Comparison of ENCODE assay signal across 21 cellular contexts in genomic region chr16:31870809-31871208, GRCh38. TPM values are rescaled to one million over a fixed set of nuclear protein-coding genes. Genes with fewer than 3 reads are reported as not detected.
A peak's percentile ranks its signal among the peaks of the same experiment; 100 is the strongest.
DNase-seq lines count a peak whose midpoint lies in the region; ATAC-seq, FAIRE-seq and TF ChIP-seq lines count a peak whose summit lies in the region.
"Had no signal": no experiment of that assay in that cellular context is flagged by ENCODE, and none has a peak within 500 bp of the region (broad histone marks: within the 10 kb centered on the region; RNA-seq: fewer than 3 reads in every experiment).

No MANE protein-coding gene starts in this region.

- H3K36me3 Mint-ChIP-seq in T-helper 17 cell (ENCODE audit: low read depth) (no peaks in the 10 kb centered on the region), chondrocyte (ENCODE audit: low read depth) (no peaks in the 10 kb centered on the region)
- H3K36me3 Mint-ChIP-seq in stimulated activated memory B cell treated with anti-CD40 and anti-IgM and Interleukin-4, amounts not matched to agents 10 μg/mL and 1 μg/mL and 100 μg/mL, for 72 hours: peaks cover 12% of the 10 kb centered on the region
- H3K36me3 Mint-ChIP-seq: immature natural killer cell had no signal

- BruUV-seq in HepG2 (replicated peaks; lab: Mats Ljungman, UMichigan) (no TSS peak), GM12878 (replicated peaks; lab: Mats Ljungman, UMichigan) (no TSS peak)

- H3K9me3 Mint-ChIP-seq in stimulated activated memory B cell treated with anti-CD40 and anti-IgM and Interleukin-4, amounts not matched to agents 10 μg/mL and 1 μg/mL and 100 μg/mL, for 72 hours: no peaks in the 10 kb centered on the region
- no peaks in the 10 kb centered on the region for H3K9me3 Mint-ChIP-seq in chondrocyte (ENCODE audit: low read depth)
- H3K9me3 Mint-ChIP-seq: immature natural killer cell had no signal

- ATAC-seq in HepG2 (no peak), right lobe of liver (no peak), T-helper 17 cell (no peak), GM12878 (no peak), mucosa of descending colon (no peak)
- no peak for ATAC-seq in stimulated activated memory B cell treated with anti-CD40 and anti-IgM and Interleukin-4, amounts not matched to agents 10 μg/mL and 1 μg/mL and 100 μg/mL, for 72 hours
- ATAC-seq: GM23338, left ventricle myocardium superior had no signal

- RAD21 ChIA-PET in GM12878 (lab: Charles Lee; ENCODE audit: unreplicated experiment): interaction anchor here (2.9 kb wide), 1 partner anchor 411 kb away, joined by 20 read pairs; the partner anchor contains the start of gene ARMC5

- H2AFZ ChIP-seq in HepG2 (ENCODE audit: low read length) (no peak overlapping the region), GM12878 (ENCODE audit: control insufficient read depth, low read depth, low read length) (no peak overlapping the region)
- H2AFZ ChIP-seq: GM23338 had no signal

- 20% methylated on average over 2 of the region's 2 CpGs for WGBS in HepG2 (ENCODE audit: low lambda C conversion rate)
- 59% methylated on average over 2 of the region's 2 CpGs for WGBS in right lobe of liver (ENCODE audit: insufficient coverage, low coverage, low lambda C conversion rate, missing lambda C conversion rate)
- WGBS in GM12878 (ENCODE audit: insufficient coverage, insufficient replicate concordance, low lambda C conversion rate, missing lambda C conversion rate): 35% methylated on average over 2 of the region's 2 CpGs

- DNase-seq in HepG2 (ENCODE audit: low spot score): no peak
- DNase-seq in right lobe of liver: no peak
- no peak for DNase-seq in T-helper 17 cell
- no peak for DNase-seq in GM12878 (ENCODE audit: low read depth, low spot score)
- no peak for DNase-seq in mucosa of descending colon
- no peak for DNase-seq in chondrocyte (ENCODE audit: low spot score)
- DNase-seq in NCI-H226: no peak
- DNase-seq: activated gamma-delta T cell, COR-L47, EL, immature natural killer cell, Karpas-422, left ventricle myocardium superior, NCI-H1105 treated with DMSO at 0.1 percent for 48 hours, NCI-H2107, NCI-H69, SHP77, transverse colon had no signal

- H3K27me3 ChIP-seq in HepG2 (ENCODE audit: control insufficient read depth in 1 of 2, insufficient read depth in 2 of 2, low read length in 2 of 2) (peaks cover 0 to 19% of the 10 kb centered on the region in 2 experiments; a peak in 2 of 5 replicates), right lobe of liver (no peaks in the 10 kb centered on the region), GM12878 (replicated peaks in 1 of 2; ENCODE audit: control insufficient read depth in 2 of 2, insufficient read depth in 2 of 2, low read length in 1 of 2) (no peaks in the 10 kb centered on the region)
- H3K27me3 ChIP-seq: transverse colon had no signal

- FAIRE-seq in HepG2 (lab: Jason Lieb, UNC) (no peak), GM12878 (lab: Jason Lieb, UNC) (no peak)
- FAIRE-seq: colon had no signal

- H3K36me3 ChIP-seq in HepG2 (replicated peaks in 1 of 2; ENCODE audit: control insufficient read depth in 1 of 2, insufficient read depth in 2 of 2, low read length in 2 of 2) (no peaks in the 10 kb centered on the region), right lobe of liver (no peaks in the 10 kb centered on the region), GM12878 (ENCODE audit: control insufficient read depth in 2 of 2, insufficient read depth in 2 of 2, low read length in 1 of 2) (no peaks in the 10 kb centered on the region), mucosa of descending colon (ENCODE audit: low read depth) (no peaks in the 10 kb centered on the region)
- H3K36me3 ChIP-seq: transverse colon had no signal

- no peak overlapping the region for H3K27ac ChIP-seq in HepG2 (ENCODE audit: extremely low read length, insufficient read depth, low read length)
- H3K27ac ChIP-seq in right lobe of liver: peak overlapping the region in 1 of 3 donors; percentile 58
- no peak overlapping the region for H3K27ac ChIP-seq in GM12878 (ENCODE audit: control insufficient read depth, insufficient read depth)

- in situ Hi-C loops in HepG2 (cut with HindIII; ENCODE audit: extremely low pct_ligation_motif_present, low pct_unique_long_range_greater_than_20kb): loop anchor here (10.0 to 25.0 kb wide), 3 partner anchors 416 to 876 kb away; partner anchors contain the start of genes ARMC5, PYCARD, PYDC1 and TRIM72
- in situ Hi-C loops in GM12878 (cut with MboI): loop anchor here (5.0 to 10.0 kb wide), 8 partner anchors 64 to 916 kb away; partner anchors contain the start of genes ITGAX, KAT8, PYCARD and SETD1A

- H3K27ac Mint-ChIP-seq in T-helper 17 cell: peak overlapping the region; percentile 96
- H3K27ac Mint-ChIP-seq in stimulated activated memory B cell treated with anti-CD40 and anti-IgM and Interleukin-4, amounts not matched to agents 10 μg/mL and 1 μg/mL and 100 μg/mL, for 72 hours: peak overlapping the region; percentile 23
- H3K27ac Mint-ChIP-seq in chondrocyte (ENCODE audit: unreplicated experiment): no peak overlapping the region
- H3K27ac Mint-ChIP-seq: GM23338 had no signal

- POLR2A ChIA-PET in HepG2 (lab: Yijun Ruan, JAX): interaction anchor here (0.7 kb wide), 1 partner anchor 415 kb away, joined by 3 read pairs; no protein-coding TSS in a partner anchor
- POLR2A ChIA-PET in GM12878 (lab: Charles Lee): interaction anchor here (0.7 to 1.0 kb wide), 2 partner anchors 411 to 658 kb away, joined by 3 read pairs; no protein-coding TSS in a partner anchor

- no peaks in the 10 kb centered on the region for H3K9me3 ChIP-seq in HepG2 (ENCODE audit: low read length)
- H3K9me3 ChIP-seq in right lobe of liver: no peaks in the 10 kb centered on the region
- peaks cover 6% of the 10 kb centered on the region for H3K9me3 ChIP-seq in T-helper 17 cell (ENCODE audit: control insufficient read depth, low read length, poor library complexity, severe bottlenecking)
- H3K9me3 ChIP-seq in GM12878 (replicated peaks; ENCODE audit: control insufficient read depth, insufficient read depth, low read length): no peaks in the 10 kb centered on the region; the same call in 2 of the 3 replicates
- no peaks in the 10 kb centered on the region for H3K9me3 ChIP-seq in mucosa of descending colon
- H3K9me3 ChIP-seq: transverse colon had no signal

- SMC1A ChIA-PET in GM12878 (lab: Charles Lee; ENCODE audit: uncharacterized antibody, unreplicated experiment): no interaction called here

- no peak for TF ChIP-seq CTCF in HepG2 (CRISPR knock-in tag; IDR thresholded peaks at IDR 0.05)
- no peak for TF ChIP-seq CTCF in right lobe of liver (IDR thresholded peaks at IDR 0.05)
- no peak for TF ChIP-seq CTCF in GM12878 (IDR thresholded peaks at IDR 0.05 in 2 of 3, conservative IDR thresholded peaks at IDR 0.05 in 1 of 3; ENCODE audit: control insufficient read depth in 2 of 3, extremely low read depth in 1 of 3, insufficient read depth in 1 of 3, low read depth in 3 of 3, low read length in 3 of 3)
- no peak for TF ChIP-seq CTCF in mucosa of descending colon (IDR thresholded peaks at IDR 0.05)
- TF ChIP-seq CTCF in chondrocyte (IDR thresholded peaks at IDR 0.05): no peak

- CTCF ChIA-PET in HepG2 (lab: Yijun Ruan, JAX; ENCODE audit: low intra/inter-chr PET ratio, low total read pairs) (no interaction called here), GM12878 (lab: Yijun Ruan, JAX) (interaction anchor here (0.7 to 9.6 kb wide), 3 partner anchors 12 to 917 kb away, joined by 3 to 92 read pairs (median 3); no protein-coding TSS in a partner anchor)

- no peak overlapping the region for H3K9ac ChIP-seq in HepG2 (ENCODE audit: insufficient read depth, low read depth, low read length)
- no peak overlapping the region for H3K9ac ChIP-seq in GM12878 (ENCODE audit: control insufficient read depth, insufficient read depth, low read length)

- 0 out of 2 replicates have a peak, but pooled peaks cover 4% of the 10 kb centered on the region for H4K20me1 ChIP-seq in HepG2 (ENCODE audit: insufficient read depth, low read length)
- H4K20me1 ChIP-seq in GM12878 (ENCODE audit: control insufficient read depth, insufficient read depth): no peaks in the 10 kb centered on the region

- H3K4me2 ChIP-seq in HepG2 (ENCODE audit: low read depth, low read length): peak overlapping the region; percentile 29; the same call in 1 of the 2 replicates
- H3K4me2 ChIP-seq in GM12878 (ENCODE audit: control insufficient read depth, insufficient read depth): no peak overlapping the region
- H3K4me2 ChIP-seq: GM23338 had no signal

- H3K4me1 ChIP-seq in HepG2 (ENCODE audit: insufficient read depth, low read length) (peaks cover 36% of the 10 kb centered on the region), right lobe of liver (peaks cover 0 to 13% (median 0%) of the 10 kb centered on the region in 4 donors), GM12878 (ENCODE audit: control insufficient read depth, insufficient read depth, low read length) (peaks cover 24% of the 10 kb centered on the region), mucosa of descending colon (ENCODE audit: low read depth) (peaks cover 9% of the 10 kb centered on the region)

- intact Hi-C loops in HepG2 (cut with micrococcal nuclease; ENCODE audit: unreplicated experiment): loop anchor here (5.0 kb wide), 3 partner anchors 159 to 414 kb away; partner anchors contain the start of genes ARMC5 and RUSF1
- intact Hi-C loops in right lobe of liver (cut with DNase I): no loop called here
- intact Hi-C loops in GM12878 (cut with micrococcal nuclease; ENCODE audit: unreplicated experiment): loop anchor here (5.0 to 10.0 kb wide), 5 partner anchors 169 to 916 kb away; partner anchors contain the start of genes FUS, ITGAX, KAT8 and SETD1A
- intact Hi-C loops in mucosa of descending colon (cut with DNase I, micrococcal nuclease): loop anchor here in 1 of 2 donors (5.0 kb wide), 1 partner anchor 414 kb away; the partner anchor contains the start of gene ARMC5

- TF ChIP-seq RAD21 in HepG2 (CRISPR knock-in tag; IDR thresholded peaks at IDR 0.05) (no peak), GM12878 (IDR thresholded peaks at IDR 0.05; ENCODE audit: insufficient read depth, low read depth, low read length) (no peak)

- H3K4me3 ChIP-seq in HepG2 (replicated peaks in 1 of 3; ENCODE audit: insufficient read depth in 1 of 3, low read depth in 2 of 3, low read length in 3 of 3) (no peak overlapping the region; a peak in 1 of 6 replicates), right lobe of liver (no peak overlapping the region), GM12878 (no peak overlapping the region), mucosa of descending colon (no peak overlapping the region)
- H3K4me3 ChIP-seq: GM23338, transverse colon had no signal

- no peaks in the 10 kb centered on the region for H3K27me3 Mint-ChIP-seq in T-helper 17 cell
- H3K27me3 Mint-ChIP-seq in stimulated activated memory B cell treated with anti-CD40 and anti-IgM and Interleukin-4, amounts not matched to agents 10 μg/mL and 1 μg/mL and 100 μg/mL, for 72 hours: no peaks in the 10 kb centered on the region
- H3K27me3 Mint-ChIP-seq in chondrocyte (ENCODE audit: low read depth): peaks cover 4% of the 10 kb centered on the region

- TF ChIP-seq POLR2A in HepG2 (IDR thresholded peaks at IDR 0.05; ENCODE audit: insufficient read depth in 1 of 2, low read depth in 2 of 2, low read length in 2 of 2) (no peak), right lobe of liver (IDR thresholded peaks at IDR 0.05) (no peak), GM12878 (IDR thresholded peaks at IDR 0.05; ENCODE audit: low read depth, low read length) (no peak)

- peaks cover 43% of the 10 kb centered on the region for H3K4me1 Mint-ChIP-seq in T-helper 17 cell
- H3K4me1 Mint-ChIP-seq in stimulated activated memory B cell treated with anti-CD40 and anti-IgM and Interleukin-4, amounts not matched to agents 10 μg/mL and 1 μg/mL and 100 μg/mL, for 72 hours: peaks cover 53% of the 10 kb centered on the region
- H3K4me1 Mint-ChIP-seq in chondrocyte (ENCODE audit: low read depth): peaks cover 23% of the 10 kb centered on the region

- H3K79me2 ChIP-seq in HepG2 (ENCODE audit: insufficient read depth, low read length) (peaks cover 22% of the 10 kb centered on the region), GM12878 (ENCODE audit: control insufficient read depth, insufficient read depth, low read length) (peaks cover 26% of the 10 kb centered on the region)

- H3K4me3 Mint-ChIP-seq in T-helper 17 cell (peak overlapping the region; percentile 39), chondrocyte (ENCODE audit: unreplicated experiment) (no peak overlapping the region)
- no peak overlapping the region for H3K4me3 Mint-ChIP-seq in stimulated activated memory B cell treated with anti-CD40 and anti-IgM and Interleukin-4, amounts not matched to agents 10 μg/mL and 1 μg/mL and 100 μg/mL, for 72 hours
- H3K4me3 Mint-ChIP-seq: GM23338, immature natural killer cell had no signal

- TF ChIP-seq EP300 in HepG2 (IDR thresholded peaks at IDR 0.05; ENCODE audit: low read depth in 2 of 2, low read length in 2 of 2) (no peak), HepG2 (CRISPR knock-in tag; IDR thresholded peaks at IDR 0.05; ENCODE audit: borderline replicate concordance) (no peak), GM12878 (IDR thresholded peaks at IDR 0.05; ENCODE audit: borderline replicate concordance in 1 of 2, control insufficient read depth in 1 of 2, low read depth in 2 of 2, low read length in 2 of 2) (no peak)

RNA-seq across cellular contexts. Expression of gene ZNF267, which starts 2.8 kb away (rescaled TPM):
- total RNA-seq in HepG2 (2016; rRNA removed; fragmentation: Illumina TruSeq; extraction: Trizol) (30.0 and 42.4 TPM in 2 replicates), right lobe of liver (1 to 10 TPM; 2.7 to 5.6 (median 3.7) TPM), T-helper 17 cell (10 to 100 TPM; 78.9 to 80.5 TPM), GM12878 (2014; rRNA removed) (27.4 and 35.1 TPM in 2 replicates), GM12878 (2014; rRNA removed; fragmentation: Illumina TruSeq; extraction: Trizol) (54.6 and 57.3 TPM in 2 replicates), GM12878 (2021) (32.5 and 39.3 TPM in 2 replicates), mucosa of descending colon (10 to 100 TPM; 10.5 to 12.3 (median 11.2) TPM), chondrocyte (5.0 to 7.6 TPM (median 5.6 TPM) in 3 replicates)
- 4.5 and 5.7 TPM in 2 replicates for total RNA-seq in HepG2 (2016; cell fraction: cytosol; rRNA removed; fragmentation: Illumina TruSeq; extraction: Trizol; ENCODE audit: low read depth)
- total RNA-seq in HepG2 (2016; cell fraction: insoluble cytoplasmic fraction; rRNA removed; fragmentation: Illumina TruSeq; extraction: Trizol): 30.7 and 43.3 TPM in 2 replicates
- total RNA-seq in HepG2 (2016; cell fraction: membrane; rRNA removed; fragmentation: Illumina TruSeq; extraction: Trizol): 13.3 and 16.9 TPM in 2 replicates
- total RNA-seq in HepG2 (2016; cell fraction: nucleus; rRNA removed; fragmentation: Illumina TruSeq; extraction: Trizol): 42.2 and 42.5 TPM in 2 replicates
- polyA plus RNA-seq in HepG2 (2011; rRNA removed) (3.0 and 3.1 TPM in 2 replicates), GM12878 (2011; rRNA removed) (50.0 and 87.3 TPM in 2 replicates), GM12878 (2014; fragmentation: Illumina TruSeq; extraction: Trizol) (31.8 and 46.2 TPM in 2 replicates), GM12878 (2014; fragmentation: Nextera tagmentation; extraction: Ambion mirVana) (10 to 100 TPM; 16.3 to 18.9 TPM), GM12878 (2014; rRNA removed) (13.9 and 18.3 TPM in 2 replicates), GM12878 (2016; fragmentation: Nextera tagmentation; extraction: Ambion mirVana) (10 to 100 TPM; 28.6 to 30.7 TPM)
- 1.4 and 2.0 TPM in 2 replicates for polyA plus RNA-seq in HepG2 (2011; cell fraction: cytosol; rRNA removed)
- 3.2 and 3.3 TPM in 2 replicates for polyA plus RNA-seq in HepG2 (2011; cell fraction: nucleus; rRNA removed)
- polyA plus RNA-seq in HepG2 (2012): 6.3 and 7.1 TPM in 2 replicates
- 1.0 and 1.2 TPM in 2 replicates for polyA plus RNA-seq in HepG2 (2016; cell fraction: cytosol; fragmentation: Illumina TruSeq; extraction: Trizol; ENCODE audit: low read depth)
- polyA plus RNA-seq in HepG2 (2016; cell fraction: insoluble cytoplasmic fraction; fragmentation: Illumina TruSeq; extraction: Trizol; ENCODE audit: low read depth): 22.9 and 26.2 TPM in 2 replicates
- polyA plus RNA-seq in HepG2 (2016; cell fraction: membrane; fragmentation: Illumina TruSeq; extraction: Trizol; ENCODE audit: low read depth): 3.2 and 3.4 TPM in 2 replicates
- polyA plus RNA-seq in HepG2 (2016; cell fraction: nucleus; fragmentation: Illumina TruSeq; extraction: Trizol; ENCODE audit: insufficient read depth, low read depth): 15.0 and 18.6 TPM in 2 replicates
- polyA minus RNA-seq in HepG2 (2011; rRNA and poly(A)+ RNA removed; ENCODE audit: low replicate concordance): 6.5 and 9.1 TPM in 2 replicates
- polyA minus RNA-seq in HepG2 (2011; cell fraction: cytosol; rRNA and poly(A)+ RNA removed): 6.2 and 8.1 TPM in 2 replicates
- 40.3 and 44.5 TPM in 2 replicates for polyA minus RNA-seq in HepG2 (2011; cell fraction: nucleus; rRNA and poly(A)+ RNA removed)
- total RNA-seq in GM12878 (2013; cell fraction: nucleolus; rRNA removed): 161 and 168 TPM in 2 replicates
- 12.6 TPM for polyA plus RNA-seq in GM12878 (2011; ENCODE audit: low read depth)
- 13.6 and 20.2 TPM in 2 replicates for polyA plus RNA-seq in GM12878 (2011; cell fraction: cytosol; rRNA removed)
- polyA plus RNA-seq in GM12878 (2011; cell fraction: nucleus; rRNA removed): 45.7 and 52.3 TPM in 2 replicates
- 18.0 and 19.4 TPM in 2 replicates for polyA plus RNA-seq in GM12878 (2012)
- 72.0 and 84.8 TPM in 2 replicates for polyA minus RNA-seq in GM12878 (2011; rRNA and poly(A)+ RNA removed)
- 34.0 and 41.3 TPM in 2 replicates for polyA minus RNA-seq in GM12878 (2011; cell fraction: cytosol; rRNA and poly(A)+ RNA removed)
- 75.3 and 104 TPM in 2 replicates for polyA minus RNA-seq in GM12878 (2011; cell fraction: nucleus; rRNA and poly(A)+ RNA removed)

Comparison
In these comparisons a context has a peak if more than half of its experiments do, and no peak if none do; other contexts are left out.
1. intact Hi-C loops: an anchor here in HepG2 (5.0 kb wide) and GM12878 (5.0 to 10.0 kb wide); none called in right lobe of liver.
2. Of the 75 proteins assayed by ChIP-seq in both HepG2 and GM12878: peak only in HepG2: none; only in GM12878: YY1; in both: none; in neither: 74.